In genomic region chr7:100967292-100967863, GRCh38 we compare ENCODE assay signal across 14 cellular contexts. TPM values are rescaled to one million over a fixed set of nuclear protein-coding genes. Genes with fewer than 3 reads are reported as not detected.
DNase-seq lines count a peak whose midpoint lies in the region; ATAC-seq and TF ChIP-seq lines count a peak whose summit lies in the region.
"Had no signal": no experiment of that assay in that cellular context is flagged by ENCODE, and none has a peak within 500 bp of the region (broad histone marks: within the 10 kb centered on the region; RNA-seq: fewer than 3 reads in every experiment).

No MANE protein-coding gene starts in this region.

- no peak for DNase-seq in CD4-positive, CD25-positive, alpha-beta regulatory T cell
- DNase-seq in GM20000 (ENCODE audit: low spot score), result peak; percentile 54
- DNase-seq in activated T-helper 2 cell treated with anti-CD3 and anti-CD28 coated beads, Interferon-gamma antibody, Interleukin-2, Interleukin-4, amounts not matched to agents 10 μg/mL and 5 μg/mL and 100 μg/mL, durations not matched to agents 14 hours and 24 hours and 36 hours (ENCODE audit: low spot score), result no peak
- peak in 1 of 3 donors; percentile 84 for DNase-seq in mucosa of descending colon
- no peak for DNase-seq in islet precursor cell
- DNase-seq in erythroblast (lab: John Stamatoyannopoulos, UW), result no peak
- no peak for DNase-seq in upper lobe of left lung
- DNase-seq in heart right ventricle, result no peak
- DNase-seq: activated naive CD4-positive, alpha-beta T cell treated with Interleukin-2 at 50 U/mL for 16 hours; Kasumi-1; NCI-H2107 had no signal

- no peaks in the 10 kb centered on the region for H3K9me3 ChIP-seq in CD4-positive, CD25-positive, alpha-beta regulatory T cell (ENCODE audit: control insufficient read depth in 2 of 2, low read length in 2 of 2)
- no peaks in the 10 kb centered on the region for H3K9me3 ChIP-seq in mucosa of descending colon
- no peaks in the 10 kb centered on the region for H3K9me3 ChIP-seq in upper lobe of left lung
- H3K9me3 ChIP-seq in heart right ventricle, result no peaks in the 10 kb centered on the region
- H3K9me3 ChIP-seq: right atrium auricular region had no signal

- H3K4me1 ChIP-seq in CD4-positive, CD25-positive, alpha-beta regulatory T cell (ENCODE audit: control insufficient read depth, insufficient read depth, low read length, poor library complexity, severe bottlenecking), result peaks cover 20% of the 10 kb centered on the region
- peaks cover 11% of the 10 kb centered on the region for H3K4me1 ChIP-seq in mucosa of descending colon (ENCODE audit: low read depth)
- peaks cover 13 to 18% (median 17%) of the 10 kb centered on the region in 4 donors for H3K4me1 ChIP-seq in upper lobe of left lung
- peaks cover 4 to 18% (median 14%) of the 10 kb centered on the region in 9 donors for H3K4me1 ChIP-seq in heart right ventricle

- TF ChIP-seq CTCF in GM20000 (IDR thresholded peaks at IDR 0.05; ENCODE audit: extremely low read depth, missing control alignments) (no peak), mucosa of descending colon (IDR thresholded peaks at IDR 0.05) (no peak), upper lobe of left lung (IDR thresholded peaks at IDR 0.05) (no peak), heart right ventricle (IDR thresholded peaks at IDR 0.05) (no peak)

- H3K4me1 Mint-ChIP-seq in CD4-positive, CD25-positive, alpha-beta regulatory T cell, result peaks cover 0 to 23% (median 12%) of the 10 kb centered on the region in 4 donors
- H3K4me1 Mint-ChIP-seq in activated T-helper 2 cell treated with anti-CD3 and anti-CD28 coated beads, Interferon-gamma antibody, Interleukin-2, Interleukin-4, amounts not matched to agents 10 μg/mL and 5 μg/mL and 100 μg/mL, durations not matched to agents 14 hours and 24 hours and 36 hours (ENCODE audit: low read depth), result peaks cover 10% of the 10 kb centered on the region

- WGBS in upper lobe of left lung, 2 donors, result 50 to 52% methylated on average over 13 of the region's 13 CpGs
- WGBS in heart right ventricle, 2 donors, result 52 to 54% methylated on average over 13 of the region's 13 CpGs

- peak overlapping the region; percentile 56 to 81 (median 66) for H3K4me3 Mint-ChIP-seq in CD4-positive, CD25-positive, alpha-beta regulatory T cell
- peak overlapping the region; percentile 1 for H3K4me3 Mint-ChIP-seq in activated T-helper 2 cell treated with anti-CD3 and anti-CD28 coated beads, Interferon-gamma antibody, Interleukin-2, Interleukin-4, amounts not matched to agents 10 μg/mL and 5 μg/mL and 100 μg/mL, durations not matched to agents 14 hours and 24 hours and 36 hours (ENCODE audit: low read depth)

- TF ChIP-seq POLR2A in erythroblast (IDR thresholded peaks at IDR 0.05; ENCODE audit: low read length), result no peak
- no peak for TF ChIP-seq POLR2A in upper lobe of left lung (IDR thresholded peaks at IDR 0.05)

- H3K4me3 ChIP-seq in CD4-positive, CD25-positive, alpha-beta regulatory T cell (ENCODE audit: low read depth, low read length), result no peak overlapping the region
- H3K4me3 ChIP-seq in mucosa of descending colon (peak overlapping the region; percentile 27), upper lobe of left lung (no peak overlapping the region), heart right ventricle (no peak overlapping the region)

- no peak overlapping the region for H3K27ac Mint-ChIP-seq in CD4-positive, CD25-positive, alpha-beta regulatory T cell
- no peak overlapping the region for H3K27ac Mint-ChIP-seq in activated T-helper 2 cell treated with anti-CD3 and anti-CD28 coated beads, Interferon-gamma antibody, Interleukin-2, Interleukin-4, amounts not matched to agents 10 μg/mL and 5 μg/mL and 100 μg/mL, durations not matched to agents 14 hours and 24 hours and 36 hours

- TF ChIP-seq EP300 in upper lobe of left lung (IDR thresholded peaks at IDR 0.05), result no peak

- intact Hi-C loops in activated T-helper 2 cell treated with anti-CD3 and anti-CD28 coated beads, Interferon-gamma antibody, Interleukin-2, Interleukin-4, amounts not matched to agents 10 μg/mL and 5 μg/mL and 100 μg/mL, durations not matched to agents 14 hours and 24 hours and 36 hours (cut with micrococcal nuclease), result loop anchor here (5.0 kb wide), 1 partner anchor 200 kb away; the partner anchor contains the start of gene VGF
- intact Hi-C loops in mucosa of descending colon (cut with DNase I, micrococcal nuclease), result loop anchor here in 1 of 2 donors (5.0 kb wide), 1 partner anchor 70 kb away; the partner anchor contains the start of gene ACHE
- intact Hi-C loops in heart right ventricle (cut with DNase I), result loop anchor here in 5 of 10 donors (5.0 to 10.0 kb wide), 3 partner anchors 70 to 90 kb away; partner anchors contain the start of gene ACHE (in 1 of the 5)

- no peak overlapping the region for H3K27ac ChIP-seq in CD4-positive, CD25-positive, alpha-beta regulatory T cell (ENCODE audit: insufficient read depth, low read length, poor library complexity, severe bottlenecking)
- no peak overlapping the region for H3K27ac ChIP-seq in upper lobe of left lung
- H3K27ac ChIP-seq in heart right ventricle, result no peak overlapping the region
- H3K27ac ChIP-seq: right atrium auricular region had no signal

- peaks cover 6% of the 10 kb centered on the region for H3K36me3 Mint-ChIP-seq in CD4-positive, CD25-positive, alpha-beta regulatory T cell
- H3K36me3 Mint-ChIP-seq in activated T-helper 2 cell treated with anti-CD3 and anti-CD28 coated beads, Interferon-gamma antibody, Interleukin-2, Interleukin-4, amounts not matched to agents 10 μg/mL and 5 μg/mL and 100 μg/mL, durations not matched to agents 14 hours and 24 hours and 36 hours (ENCODE audit: low read depth), result no peaks in the 10 kb centered on the region

- H3K9me3 Mint-ChIP-seq in CD4-positive, CD25-positive, alpha-beta regulatory T cell, result no peaks in the 10 kb centered on the region
- no peaks in the 10 kb centered on the region for H3K9me3 Mint-ChIP-seq in activated T-helper 2 cell treated with anti-CD3 and anti-CD28 coated beads, Interferon-gamma antibody, Interleukin-2, Interleukin-4, amounts not matched to agents 10 μg/mL and 5 μg/mL and 100 μg/mL, durations not matched to agents 14 hours and 24 hours and 36 hours

- H3K27me3 Mint-ChIP-seq in CD4-positive, CD25-positive, alpha-beta regulatory T cell, result peaks cover 48% of the 10 kb centered on the region
- peaks cover 35% of the 10 kb centered on the region for H3K27me3 Mint-ChIP-seq in activated T-helper 2 cell treated with anti-CD3 and anti-CD28 coated beads, Interferon-gamma antibody, Interleukin-2, Interleukin-4, amounts not matched to agents 10 μg/mL and 5 μg/mL and 100 μg/mL, durations not matched to agents 14 hours and 24 hours and 36 hours (ENCODE audit: low read depth)

- peaks cover 8% of the 10 kb centered on the region for H3K27me3 ChIP-seq in CD4-positive, CD25-positive, alpha-beta regulatory T cell (ENCODE audit: control insufficient read depth, insufficient read depth, low read length)
- H3K27me3 ChIP-seq in upper lobe of left lung, result peaks cover 0 to 35% (median 30%) of the 10 kb centered on the region in 4 donors
- H3K27me3 ChIP-seq in heart right ventricle, result peaks cover 35 to 94% (median 81%) of the 10 kb centered on the region in 7 donors

- ATAC-seq in CD4-positive, CD25-positive, alpha-beta regulatory T cell (ENCODE audit: low read depth in 2 of 2), result no peak
- no peak for ATAC-seq in mucosa of descending colon
- ATAC-seq in upper lobe of left lung (ENCODE audit: low FRiP score in 2 of 2), result no peak
- ATAC-seq in heart right ventricle, result no peak

- H3K36me3 ChIP-seq in CD4-positive, CD25-positive, alpha-beta regulatory T cell (ENCODE audit: control insufficient read depth, insufficient read depth, low read length), result no peaks in the 10 kb centered on the region
- H3K36me3 ChIP-seq in mucosa of descending colon (ENCODE audit: low read depth) (no peaks in the 10 kb centered on the region), upper lobe of left lung (no peaks in the 10 kb centered on the region), heart right ventricle (no peaks in the 10 kb centered on the region)
- H3K36me3 ChIP-seq: right atrium auricular region had no signal

RNA-seq across cellular contexts. Expression of gene MUC12, which starts 2.0 kb away (rescaled TPM):
- not detected for total RNA-seq in CD4-positive, CD25-positive, alpha-beta regulatory T cell
- under 1 TPM in 3 of 4 donors, not detected in 1; 0.44 to 0.65 (median 0.44) TPM for polyA plus RNA-seq in CD4-positive, CD25-positive, alpha-beta regulatory T cell
- 0.85 and 1.4 TPM in 2 replicates for total RNA-seq in activated T-helper 2 cell treated with anti-CD3 and anti-CD28 coated beads, Interferon-gamma antibody, Interleukin-2, Interleukin-4, amounts not matched to agents 10 μg/mL and 5 μg/mL and 100 μg/mL, durations not matched to agents 14 hours and 24 hours and 36 hours
- total RNA-seq in mucosa of descending colon (100 to 1,000 TPM; 357 to 848 (median 814) TPM), upper lobe of left lung (1 to 10 TPM in 2 of 6 donors, under 1 TPM in 1, not detected in 3; 0.69 to 2.1 (median 1.8) TPM), heart right ventricle (not detected)
- polyA plus RNA-seq in heart right ventricle, result under 1 TPM in 1 of 2 donors, not detected in 1; 0.49 TPM
- total RNA-seq: right atrium auricular region had no signal

RNA-seq across cellular contexts. Expression of gene MUC3A, which starts 18.0 kb away (rescaled TPM):
- not detected for total RNA-seq in CD4-positive, CD25-positive, alpha-beta regulatory T cell
- not detected for polyA plus RNA-seq in CD4-positive, CD25-positive, alpha-beta regulatory T cell
- 0.11 TPM in 1 of 2 replicates, not detected in the other for total RNA-seq in activated T-helper 2 cell treated with anti-CD3 and anti-CD28 coated beads, Interferon-gamma antibody, Interleukin-2, Interleukin-4, amounts not matched to agents 10 μg/mL and 5 μg/mL and 100 μg/mL, durations not matched to agents 14 hours and 24 hours and 36 hours
- 100 to 1,000 TPM in 2 of 3 donors, 10 to 100 TPM in 1; 57.6 to 184 (median 105) TPM for total RNA-seq in mucosa of descending colon
- total RNA-seq in upper lobe of left lung, result 1 to 10 TPM in 3 of 6 donors, under 1 TPM in 3; 0.30 to 3.1 (median 0.94) TPM
- 1 to 10 TPM in 2 of 10 donors, under 1 TPM in 8; 0.23 to 1.1 (median 0.75) TPM for total RNA-seq in heart right ventricle
- polyA plus RNA-seq in heart right ventricle, result 1 to 10 TPM in 1 of 2 donors, under 1 TPM in 1; 0.36 to 3.5 TPM
- polyA plus RNA-seq: BJ had no signal

RNA-seq across cellular contexts. Expression of gene MUC17, which starts 52.5 kb away (rescaled TPM):
- total RNA-seq in CD4-positive, CD25-positive, alpha-beta regulatory T cell, result not detected
- not detected for polyA plus RNA-seq in CD4-positive, CD25-positive, alpha-beta regulatory T cell
- not detected in 2 replicates for total RNA-seq in activated T-helper 2 cell treated with anti-CD3 and anti-CD28 coated beads, Interferon-gamma antibody, Interleukin-2, Interleukin-4, amounts not matched to agents 10 μg/mL and 5 μg/mL and 100 μg/mL, durations not matched to agents 14 hours and 24 hours and 36 hours
- total RNA-seq in mucosa of descending colon (10 to 100 TPM; 12.4 to 28.4 (median 22.2) TPM), upper lobe of left lung (not detected), heart right ventricle (not detected)
- not detected for polyA plus RNA-seq in heart right ventricle
- total RNA-seq: right atrium auricular region had no signal
- polyA plus RNA-seq: BJ, esophagus had no signal

Comparison
In these comparisons a context has a peak if more than half of its experiments do, and no peak if none do; other contexts are left out.
1. RNA of gene MUC12, which starts 2.0 kb away (total RNA-seq): 357 to 848 TPM in mucosa of descending colon; 0.85 to 1.4 TPM in activated T-helper 2 cell treated with anti-CD3 and anti-CD28 coated beads, Interferon-gamma antibody, Interleukin-2, Interleukin-4, amounts not matched to agents 10 μg/mL and 5 μg/mL and 100 μg/mL, durations not matched to agents 14 hours and 24 hours and 36 hours, 0.69 to 2.1 TPM in upper lobe of left lung, not detected in CD4-positive, CD25-positive, alpha-beta regulatory T cell (single experiment) and not detected in heart right ventricle; every median in the first group is over 100 times any median in the second.
2. RNA of gene MUC3A, which starts 18.0 kb away (total RNA-seq): 57.6 to 184 TPM in mucosa of descending colon; 0.30 to 3.1 TPM in upper lobe of left lung, 0.23 to 1.1 TPM in heart right ventricle, 0.11 TPM in activated T-helper 2 cell treated with anti-CD3 and anti-CD28 coated beads, Interferon-gamma antibody, Interleukin-2, Interleukin-4, amounts not matched to agents 10 μg/mL and 5 μg/mL and 100 μg/mL, durations not matched to agents 14 hours and 24 hours and 36 hours and not detected in CD4-positive, CD25-positive, alpha-beta regulatory T cell (single experiment); every median in the first group is over 10 times any median in the second.
3. RNA of gene MUC17, which starts 52.5 kb away (total RNA-seq): 12.4 to 28.4 TPM in mucosa of descending colon; not detected in CD4-positive, CD25-positive, alpha-beta regulatory T cell (single experiment), not detected in activated T-helper 2 cell treated with anti-CD3 and anti-CD28 coated beads, Interferon-gamma antibody, Interleukin-2, Interleukin-4, amounts not matched to agents 10 μg/mL and 5 μg/mL and 100 μg/mL, durations not matched to agents 14 hours and 24 hours and 36 hours, not detected in upper lobe of left lung and not detected in heart right ventricle; every median in the first group is over 10 times any median in the second.